Comparison of ENCODE assay signal across 20 cellular contexts in genomic region chr3:84666468-84666867, GRCh38.
"Had no signal": no experiment of that assay in that cellular context is flagged by ENCODE, and none has a peak within 500 bp of the region (broad histone marks: within the 10 kb centered on the region; RNA-seq: fewer than 3 reads in every experiment).

No MANE protein-coding gene starts in this region.

- H3K4me2 ChIP-seq: hepatocyte had no signal

- H3K9me3 ChIP-seq: esophagus muscularis mucosa, gastroesophageal sphincter, heart left ventricle, lower lobe of right lung had no signal

- H2AFZ ChIP-seq: hepatocyte had no signal

- H3K27ac ChIP-seq: coronary artery, dorsolateral prefrontal cortex, esophagus muscularis mucosa, foreskin keratinocyte, gastroesophageal sphincter, heart left ventricle, hepatocyte, left lung, lower lobe of right lung had no signal

- ATAC-seq: foreskin keratinocyte, gastroesophageal sphincter, heart left ventricle, left lung, left ventricle myocardium superior, lower lobe of right lung had no signal

- H3K4me3 ChIP-seq: coronary artery, dorsolateral prefrontal cortex, esophagus muscularis mucosa, gastroesophageal sphincter, heart left ventricle, hepatocyte, left lung, lower lobe of right lung had no signal

- H3K79me2 ChIP-seq: hepatocyte had no signal

- DNase-seq: dermis blood vessel endothelial cell; dorsolateral prefrontal cortex; effector CD4-positive, alpha-beta T cell; effector memory CD4-positive, alpha-beta T cell; foreskin keratinocyte; heart left ventricle; hypothalamus; immature natural killer cell; islet precursor cell; kidney; kidney glomerular epithelial cell; left lung; left ventricle myocardium superior; lower lobe of right lung; mesendoderm; midbrain had no signal

- H3K27me3 ChIP-seq: dorsolateral prefrontal cortex, esophagus muscularis mucosa, foreskin keratinocyte, gastroesophageal sphincter, heart left ventricle, hepatocyte, left lung had no signal

- H3K36me3 ChIP-seq: esophagus muscularis mucosa, gastroesophageal sphincter, heart left ventricle, left lung, lower lobe of right lung had no signal

- H3K4me1 ChIP-seq: esophagus muscularis mucosa, foreskin keratinocyte, gastroesophageal sphincter, heart left ventricle, left lung, lower lobe of right lung had no signal
